In genomic region chr22:17007852-17008731, GRCh38 we compare ENCODE assay signal across 16 cellular contexts. TPM values are rescaled to one million over a fixed set of nuclear protein-coding genes. Genes with fewer than 3 reads are reported as not detected.
A peak's percentile ranks its signal among the peaks of the same experiment; 100 is the strongest.
DNase-seq lines count a peak whose midpoint lies in the region; ATAC-seq and TF ChIP-seq lines count a peak whose summit lies in the region.
"Had no signal": no experiment of that assay in that cellular context is flagged by ENCODE, and none has a peak within 500 bp of the region (broad histone marks: within the 10 kb centered on the region; RNA-seq: fewer than 3 reads in every experiment).

TSS of gene GAB4 (minus strand) at chr22:17008222. CDS start at chr22:17008114, 108 bp downstream.

- H3K4me2 ChIP-seq in neuronal stem cell (ENCODE audit: insufficient read depth, low read length, poor library complexity, severe bottlenecking): peak within 1 kb of the TSS; percentile 23

- no peak within 1 kb of the TSS for H2AK5ac ChIP-seq in neuronal stem cell (ENCODE audit: low read depth, low read length)

- H3K27ac Mint-ChIP-seq in endothelial cell (ENCODE audit: unreplicated experiment): no peak within 1 kb of the TSS

- H3K79me1 ChIP-seq in neuronal stem cell (ENCODE audit: low read depth, low read length): no peaks in the 10 kb centered on the region

- H3K4me1 ChIP-seq in ES-I3 (ENCODE audit: insufficient read depth, low read length) (no peaks in the 10 kb centered on the region), HUES6 (ENCODE audit: control insufficient read depth, insufficient read depth, low read length) (no peaks in the 10 kb centered on the region), neuronal stem cell (ENCODE audit: control insufficient read depth in 2 of 2, insufficient read depth in 1 of 2, low read depth in 1 of 2, low read length in 2 of 2) (no peaks in the 10 kb centered on the region)

- H2BK5ac ChIP-seq in neuronal stem cell (ENCODE audit: low read length): no peak within 1 kb of the TSS

- H2BK12ac ChIP-seq in neuronal stem cell (ENCODE audit: low read length): no peak within 1 kb of the TSS

- peaks cover 25% of the 10 kb centered on the region for H3K27me3 Mint-ChIP-seq in endothelial cell (ENCODE audit: unreplicated experiment)

- H3K9me3 ChIP-seq in ES-I3 (ENCODE audit: control insufficient read depth, insufficient read depth, low read length) (no peaks in the 10 kb centered on the region; the same call in 1 of the 2 replicates), HUES6 (ENCODE audit: control insufficient read depth, insufficient read depth, low read depth, low read length) (no peaks in the 10 kb centered on the region), neuronal stem cell (replicated peaks in 1 of 2; ENCODE audit: control insufficient read depth in 2 of 2, insufficient read depth in 1 of 2, low read depth in 1 of 2, low read length in 2 of 2) (peaks cover 0 to 8% of the 10 kb centered on the region in 2 donors)

- H3K27ac ChIP-seq in HUES6 (ENCODE audit: low read depth, low read length) (no peak within 1 kb of the TSS), neuronal stem cell (replicated peaks; ENCODE audit: low read length) (no peak within 1 kb of the TSS), coronary artery (no peak within 1 kb of the TSS)

- DNase-seq in endothelial cell (ENCODE audit: low spot score): no peak
- no peak for DNase-seq in neuronal stem cell (ENCODE audit: low spot score)
- DNase-seq in coronary artery (ENCODE audit: low spot score): no peak
- no peak for DNase-seq in NCI-H446 (lab: John Stamatoyannopoulos, UW)
- DNase-seq: AML-193, KG1, NCI-H146, NCI-H2081, NCI-H524 treated with DMSO at 0.1 percent for 48 hours had no signal

- H4K8ac ChIP-seq in neuronal stem cell (ENCODE audit: low read depth, low read length): no peak within 1 kb of the TSS

- no CpG with 5 or more reads among the region's 49 CpGs for WGBS in neuronal stem cell (ENCODE audit: extremely low coverage in 2 of 2, insufficient read length in 2 of 2, insufficient replicate concordance in 1 of 2), 2 donors

- H2BK15ac ChIP-seq in neuronal stem cell (ENCODE audit: low read length): no peak within 1 kb of the TSS

- ATAC-seq in HG03432 (IDR thresholded peaks at IDR 0.05; ENCODE audit: unreplicated experiment) (no peak), GM21526 (IDR thresholded peaks at IDR 0.05; ENCODE audit: low FRiP score, unreplicated experiment) (no peak)

- no peaks in the 10 kb centered on the region for H3K36me3 ChIP-seq in ES-I3 (ENCODE audit: insufficient read depth, low read length)
- H3K36me3 ChIP-seq in HUES6 (ENCODE audit: control insufficient read depth, insufficient read depth, low read length): no peaks in the 10 kb centered on the region
- H3K36me3 ChIP-seq in neuronal stem cell (replicated peaks in 1 of 2; ENCODE audit: control insufficient read depth in 2 of 2, insufficient read depth in 2 of 2, low read length in 2 of 2): no peaks in the 10 kb centered on the region

- H4K91ac ChIP-seq in neuronal stem cell (ENCODE audit: low read depth, low read length, poor library complexity): no peak within 1 kb of the TSS

- H3K4me3 ChIP-seq in HUES6 (ENCODE audit: low read depth, low read length): peak within 1 kb of the TSS; percentile 47
- H3K4me3 ChIP-seq in neuronal stem cell (ENCODE audit: low read length in 2 of 2): peak within 1 kb of the TSS in 1 of 2 donors; percentile 59
- H3K4me3 ChIP-seq in coronary artery: no peak within 1 kb of the TSS

- H2AFZ ChIP-seq in neuronal stem cell (ENCODE audit: low read length): peak within 1 kb of the TSS; percentile 24

- H2BK120ac ChIP-seq in neuronal stem cell (ENCODE audit: low read depth, low read length): no peak within 1 kb of the TSS

- peak within 1 kb of the TSS; percentile 36 for H3K18ac ChIP-seq in neuronal stem cell (ENCODE audit: low read length)

- H3K4me1 Mint-ChIP-seq in endothelial cell (ENCODE audit: unreplicated experiment): no peaks in the 10 kb centered on the region
- H3K4me1 Mint-ChIP-seq: CD14-positive monocyte had no signal

- TF ChIP-seq CTCF in endothelial cell (IDR thresholded peaks at IDR 0.05; ENCODE audit: unreplicated experiment) (no peak), coronary artery (IDR thresholded peaks at IDR 0.05) (no peak)

- H3K36me3 Mint-ChIP-seq in endothelial cell (ENCODE audit: low read depth, unreplicated experiment): peaks cover 16% of the 10 kb centered on the region
- H3K36me3 Mint-ChIP-seq: CD14-positive monocyte had no signal

- peak within 1 kb of the TSS; percentile 47 for H3K4me3 Mint-ChIP-seq in endothelial cell (ENCODE audit: unreplicated experiment)

- H3K27me3 ChIP-seq in HUES6 (ENCODE audit: control insufficient read depth, insufficient read depth, low read length): peaks cover 53% of the 10 kb centered on the region
- H3K27me3 ChIP-seq in neuronal stem cell (ENCODE audit: control insufficient read depth in 3 of 3, insufficient read depth in 3 of 3, low read depth in 1 of 3, low read length in 3 of 3): peaks cover 0 to 33% (median 11%) of the 10 kb centered on the region in 3 experiments

- H3K9ac ChIP-seq in ES-I3 (ENCODE audit: low read depth, low read length) (peak within 1 kb of the TSS; percentile 34; the same call in 1 of the 2 replicates), HUES6 (ENCODE audit: low read length) (no peak within 1 kb of the TSS), neuronal stem cell (ENCODE audit: low read depth, low read length, poor library complexity) (peak within 1 kb of the TSS; percentile 40)

- H3K14ac ChIP-seq in neuronal stem cell (ENCODE audit: low read length): peak within 1 kb of the TSS; percentile 32

- no peak within 1 kb of the TSS for H3K23ac ChIP-seq in neuronal stem cell (ENCODE audit: low read depth, low read length, poor library complexity)

- peaks cover 24% of the 10 kb centered on the region for H3K9me3 Mint-ChIP-seq in endothelial cell (ENCODE audit: unreplicated experiment)

- H3K4ac ChIP-seq in neuronal stem cell (ENCODE audit: low read length): no peak within 1 kb of the TSS

RNA-seq across cellular contexts. Expression of gene GAB4, which starts in this region (rescaled TPM):
- total RNA-seq in endothelial cell (ENCODE audit: unreplicated experiment): 0.36 TPM
- not detected for polyA plus RNA-seq in neuronal stem cell (2013, experiment 1 of 2)
- 0.01 TPM for polyA plus RNA-seq in neuronal stem cell (2013, experiment 2 of 2)
- total RNA-seq: Daoy, H4 had no signal
- polyA plus RNA-seq: CD14-positive monocyte had no signal
